ENCODE assay signal across 10 cellular contexts in genomic region chr2:190695739-190696138, GRCh38. TPM values are rescaled to one million over a fixed set of nuclear protein-coding genes. Genes with fewer than 3 reads are reported as not detected.
DNase-seq lines count a peak whose midpoint lies in the region; ATAC-seq, FAIRE-seq and TF ChIP-seq lines count a peak whose summit lies in the region.
"Had no signal": no experiment of that assay in that cellular context is flagged by ENCODE, and none has a peak within 500 bp of the region (broad histone marks: within the 10 kb centered on the region; RNA-seq: fewer than 3 reads in every experiment).

No MANE protein-coding gene starts in this region.

- no peak for TF ChIP-seq POLR2A in GM12878 (IDR thresholded peaks at IDR 0.05; ENCODE audit: low read depth, low read length)
- no peak for TF ChIP-seq POLR2A in vagina (IDR thresholded peaks at IDR 0.05)

- H3K9ac ChIP-seq in GM12878 (ENCODE audit: control insufficient read depth, insufficient read depth, low read length): no peak overlapping the region

- H2AFZ ChIP-seq in GM12878 (ENCODE audit: control insufficient read depth, low read depth, low read length): no peak overlapping the region

- no TSS peak for BruUV-seq in GM12878 (replicated peaks; lab: Mats Ljungman, UMichigan)

- POLR2A ChIA-PET in GM12878 (lab: Charles Lee): interaction anchor here (1.0 to 5.0 kb wide), 4 partner anchors 9 to 26 kb away, joined by 4 to 24 read pairs (median 10); no protein-coding TSS in a partner anchor

- no peaks in the 10 kb centered on the region for H3K79me2 ChIP-seq in GM12878 (ENCODE audit: control insufficient read depth, insufficient read depth, low read length)

- no peaks in the 10 kb centered on the region for H4K20me1 ChIP-seq in GM12878 (ENCODE audit: control insufficient read depth, insufficient read depth)

- TF ChIP-seq CTCF in GM12878 (IDR thresholded peaks at IDR 0.05 in 2 of 3, conservative IDR thresholded peaks at IDR 0.05 in 1 of 3; ENCODE audit: control insufficient read depth in 2 of 3, extremely low read depth in 1 of 3, insufficient read depth in 1 of 3, low read depth in 3 of 3, low read length in 3 of 3) (no peak), vagina (IDR thresholded peaks at IDR 0.05) (no peak)

- no peak overlapping the region for H3K27ac ChIP-seq in GM12878 (ENCODE audit: control insufficient read depth, insufficient read depth)
- no peak overlapping the region for H3K27ac ChIP-seq in vagina
- H3K27ac ChIP-seq: SK-N-MC had no signal

- no peaks in the 10 kb centered on the region for H3K27me3 ChIP-seq in GM12878 (replicated peaks in 1 of 2; ENCODE audit: control insufficient read depth in 2 of 2, insufficient read depth in 2 of 2, low read length in 1 of 2)
- no peaks in the 10 kb centered on the region for H3K27me3 ChIP-seq in vagina

- ATAC-seq in HG03378 (IDR thresholded peaks at IDR 0.05; ENCODE audit: unreplicated experiment) (peak; percentile 65), GM12878 (peak; percentile 80)

- CTCF ChIA-PET in GM12878 (lab: Yijun Ruan, JAX): interaction anchor here (0.6 to 19.0 kb wide), 4 partner anchors 8 to 25 kb away, joined by 4 to 283 read pairs (median 10); no protein-coding TSS in a partner anchor

- TF ChIP-seq EP300 in GM12878 (IDR thresholded peaks at IDR 0.05; ENCODE audit: borderline replicate concordance in 1 of 2, control insufficient read depth in 1 of 2, low read depth in 2 of 2, low read length in 2 of 2): peak; percentile 78 to 88; a peak in 3 of 4 replicates

- H3K4me1 ChIP-seq in GM12878 (ENCODE audit: control insufficient read depth, insufficient read depth, low read length) (peaks cover 18% of the 10 kb centered on the region), vagina (no peaks in the 10 kb centered on the region)

- H3K4me3 ChIP-seq in GM12878: no peak overlapping the region
- H3K4me3 ChIP-seq in vagina: no peak overlapping the region
- H3K4me3 ChIP-seq: SK-N-MC had no signal

- H3K9me3 ChIP-seq in GM12878 (replicated peaks; ENCODE audit: control insufficient read depth, insufficient read depth, low read length): no peaks in the 10 kb centered on the region
- H3K9me3 ChIP-seq in vagina: no peaks in the 10 kb centered on the region

- DNase-seq in stimulated activated naive CD4-positive, alpha-beta T cell treated with Interleukin-2 at 50 U/mL for 16 hours (lab: John Stamatoyannopoulos, UW): peak; percentile 24
- no peak for DNase-seq in stimulated activated naive CD4-positive, alpha-beta T cell (lab: John Stamatoyannopoulos, UW)
- DNase-seq in GM12878 (ENCODE audit: low read depth, low spot score) (no peak), superior temporal gyrus (ENCODE audit: extremely low spot score) (peak; percentile 66), vagina (ENCODE audit: extremely low spot score in 2 of 2) (no peak), SKM-1 (lab: John Stamatoyannopoulos, UW; ENCODE audit: unreplicated experiment) (no peak)
- no peak for DNase-seq in activated effector memory CD4-positive, alpha-beta T cell treated with anti-CD3 and anti-CD28 coated beads, Interleukin-2, amount 50 U/mL, for 16 hours
- DNase-seq: NCI-H1436 treated with DMSO at 0.1 percent for 48 hours had no signal

- SMC1A ChIA-PET in GM12878 (lab: Charles Lee; ENCODE audit: uncharacterized antibody, unreplicated experiment): interaction anchor here (0.9 to 19.8 kb wide), 10 partner anchors 8 to 69 kb away, joined by 3 to 385 read pairs (median 21); no protein-coding TSS in a partner anchor

- no peak for FAIRE-seq in GM12878 (lab: Jason Lieb, UNC)

- RAD21 ChIA-PET in GM12878 (lab: Charles Lee; ENCODE audit: unreplicated experiment): interaction anchor here (5.4 to 10.1 kb wide), 3 partner anchors 8 to 24 kb away, joined by 44 to 178 read pairs (median 62); no protein-coding TSS in a partner anchor

- intact Hi-C loops in GM12878 (cut with micrococcal nuclease; ENCODE audit: unreplicated experiment): loop anchor here (1.0 to 2.0 kb wide), 2 partner anchors 23 to 27 kb away; no protein-coding TSS in a partner anchor
- intact Hi-C loops in vagina (cut with DNase I): no loop called here

- no peak for TF ChIP-seq RAD21 in GM12878 (IDR thresholded peaks at IDR 0.05; ENCODE audit: insufficient read depth, low read depth, low read length)

- H3K4me2 ChIP-seq in GM12878 (ENCODE audit: control insufficient read depth, insufficient read depth): no peak overlapping the region

- H3K36me3 ChIP-seq in GM12878 (ENCODE audit: control insufficient read depth in 2 of 2, insufficient read depth in 2 of 2, low read length in 1 of 2): peaks cover 0 to 3% of the 10 kb centered on the region in 2 experiments; a peak in 1 of 4 replicates
- H3K36me3 ChIP-seq in vagina: peaks cover 0 to 13% of the 10 kb centered on the region in 2 donors

- 48% methylated on average over 4 of the region's 4 CpGs for WGBS in GM12878 (ENCODE audit: insufficient coverage, insufficient replicate concordance, low lambda C conversion rate, missing lambda C conversion rate)

- in situ Hi-C loops in GM12878 (cut with MboI): no loop called here

TF ChIP-seq in GM12878, 131 proteins besides CTCF, POLR2A, EP300 and RAD21 (continues in another document):
- TF ChIP-seq ESRRA (IDR thresholded peaks at IDR 0.05; ENCODE audit: low read length): no peak
- peak; percentile 91 for TF ChIP-seq ATF7 (IDR thresholded peaks at IDR 0.05; ENCODE audit: low read depth)
- TF ChIP-seq YY1 (IDR thresholded peaks at IDR 0.05; ENCODE audit: low read depth, low read length): 0 out of 2 replicates have a peak, but pooled peaks have one; percentile 21
- TF ChIP-seq TAF1 (IDR thresholded peaks at IDR 0.05; ENCODE audit: borderline replicate concordance, low read depth, low read length): no peak
- peak; percentile 78; the same call in 1 of the 2 replicates for TF ChIP-seq BACH1 (IDR thresholded peaks at IDR 0.05; ENCODE audit: borderline replicate concordance)
- TF ChIP-seq FOXM1 (IDR thresholded peaks at IDR 0.05; ENCODE audit: low read depth, low read length): peak; percentile 27; the same call in 1 of the 2 replicates
- TF ChIP-seq MAX (IDR thresholded peaks at IDR 0.05; ENCODE audit: low read depth, low read length): peak; percentile 32; the same call in 1 of the 2 replicates
- peak; percentile 29; the same call in 1 of the 2 replicates for TF ChIP-seq RUNX3 (IDR thresholded peaks at IDR 0.05; ENCODE audit: low read length)
- TF ChIP-seq SUZ12 (IDR thresholded peaks at IDR 0.05; ENCODE audit: unreplicated experiment): no peak
- peak; percentile 52 to 76; a peak in 3 of 4 replicates for TF ChIP-seq BHLHE40 (IDR thresholded peaks at IDR 0.05; ENCODE audit: borderline replicate concordance in 1 of 2, low read depth in 2 of 2, low read length in 1 of 2)
- TF ChIP-seq JUNB (IDR thresholded peaks at IDR 0.05): peak; percentile 61
- TF ChIP-seq ZBED1 (IDR thresholded peaks at IDR 0.05; ENCODE audit: borderline replicate concordance): 0 out of 2 replicates have a peak, but pooled peaks have one; percentile 59
- 0 out of 2 replicates have a peak, but pooled peaks have one; percentile 13 for TF ChIP-seq CREB1 (IDR thresholded peaks at IDR 0.05; ENCODE audit: low read depth)
- TF ChIP-seq ATF2 (IDR thresholded peaks at IDR 0.05; ENCODE audit: low read length): peak; percentile 57
- TF ChIP-seq MYB (IDR thresholded peaks at IDR 0.05; ENCODE audit: borderline replicate concordance, low read depth, low read length): no peak
- TF ChIP-seq BMI1 (IDR thresholded peaks at IDR 0.05; ENCODE audit: borderline replicate concordance): peak; percentile 75; the same call in 1 of the 2 replicates
- peak; percentile 54 for TF ChIP-seq PKNOX1 (IDR thresholded peaks at IDR 0.05)

RNA-seq across cellular contexts. Expression of gene NAB1, which starts 46.9 kb away (rescaled TPM):
- 61.0 and 61.9 TPM in 2 replicates for total RNA-seq in GM12878 (2013; cell fraction: nucleolus; rRNA removed)
- total RNA-seq in GM12878 (2014; rRNA removed) (24.5 and 28.9 TPM in 2 replicates), GM12878 (2014; rRNA removed; fragmentation: Illumina TruSeq; extraction: Trizol) (32.6 and 34.7 TPM in 2 replicates), GM12878 (2021) (30.5 and 33.2 TPM in 2 replicates), vagina (78.6 TPM)
- polyA plus RNA-seq in GM12878 (2011; ENCODE audit: low read depth): 14.6 TPM
- polyA plus RNA-seq in GM12878 (2011; rRNA removed) (39.6 and 61.5 TPM in 2 replicates), GM12878 (2014; fragmentation: Illumina TruSeq; extraction: Trizol) (28.1 and 37.0 TPM in 2 replicates), GM12878 (2014; fragmentation: Nextera tagmentation; extraction: Ambion mirVana) (1 to 10 TPM; 4.5 to 4.9 TPM), GM12878 (2014; rRNA removed) (18.5 and 21.5 TPM in 2 replicates), GM12878 (2016; fragmentation: Nextera tagmentation; extraction: Ambion mirVana) (10 to 100 TPM; 10.3 to 11.1 TPM)
- 16.9 TPM in 2 replicates for polyA plus RNA-seq in GM12878 (2011; cell fraction: cytosol; rRNA removed)
- polyA plus RNA-seq in GM12878 (2011; cell fraction: nucleus; rRNA removed): 67.0 and 70.5 TPM in 2 replicates
- 18.3 and 20.1 TPM in 2 replicates for polyA plus RNA-seq in GM12878 (2012)
- 41.6 and 46.1 TPM in 2 replicates for polyA minus RNA-seq in GM12878 (2011; rRNA and poly(A)+ RNA removed)
- polyA minus RNA-seq in GM12878 (2011; cell fraction: cytosol; rRNA and poly(A)+ RNA removed): 20.8 and 27.7 TPM in 2 replicates
- polyA minus RNA-seq in GM12878 (2011; cell fraction: nucleus; rRNA and poly(A)+ RNA removed): 23.0 and 28.8 TPM in 2 replicates

Comparison
In these comparisons a context has a peak if more than half of its experiments do, and no peak if none do; other contexts are left out.
1. DNase-seq: peak in stimulated activated naive CD4-positive, alpha-beta T cell treated with Interleukin-2 at 50 U/mL for 16 hours (single experiment) and superior temporal gyrus (single experiment); none in stimulated activated naive CD4-positive, alpha-beta T cell (0 of 6), GM12878 (single experiment), activated effector memory CD4-positive, alpha-beta T cell treated with anti-CD3 and anti-CD28 coated beads, Interleukin-2, amount 50 U/mL, for 16 hours (single experiment), vagina (0 of 2) and SKM-1 (single experiment).